31 cellular contexts compared by ENCODE assay signal in the genomic region with DNA sequence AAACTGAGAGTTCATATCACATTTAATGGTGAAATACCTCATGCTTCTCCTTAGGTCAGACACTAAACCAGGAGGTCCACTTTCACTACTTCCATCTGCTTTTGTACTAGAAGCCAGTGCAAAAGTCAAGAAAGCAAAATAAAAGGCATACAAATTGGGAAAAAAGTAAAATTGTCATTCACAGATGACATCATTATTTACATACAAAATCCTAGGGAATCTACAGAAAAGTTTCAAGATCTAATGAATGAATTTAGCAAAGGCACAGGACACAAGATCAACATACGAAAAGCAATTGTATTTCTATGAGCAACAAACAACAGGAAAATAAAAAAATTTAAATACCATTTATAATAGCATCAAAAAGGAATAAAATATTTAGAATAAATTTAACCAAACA.
"Had no signal": no experiment of that assay in that cellular context is flagged by ENCODE, and none has a peak within 500 bp of the region (broad histone marks: within the 10 kb centered on the region; RNA-seq: fewer than 3 reads in every experiment).

No MANE protein-coding gene starts in this region.

- H3K27ac Mint-ChIP-seq: natural killer cell treated with Interleukin-12 subunit alpha and Interleukin-12 subunit beta and Interleukin-15 and Interleukin-18, amount 100 ng/mL, for 72 hours; nephron progenitor cell; progenitor cell of endocrine pancreas; stimulated activated memory B cell treated with anti-CD40 and anti-IgM and Interleukin-4, amounts not matched to agents 10 μg/mL and 1 μg/mL and 100 μg/mL, for 72 hours; stimulated activated naive CD8-positive, alpha-beta T cell treated with anti-CD3 and anti-CD28 coated beads, Interleukin-15, amount 100 ng/mL, for 72 hours had no signal

- H3K9ac ChIP-seq: parathyroid adenoma had no signal

- H2AFZ ChIP-seq: parathyroid adenoma had no signal

- FAIRE-seq: urothelium cell line had no signal

- H3K4me3 Mint-ChIP-seq: naive thymus-derived CD8-positive, alpha-beta T cell; natural killer cell treated with Interleukin-12 subunit alpha and Interleukin-12 subunit beta and Interleukin-15 and Interleukin-18, amount 100 ng/mL, for 72 hours; nephron progenitor cell; neural crest cell; stimulated activated memory B cell treated with anti-CD40 and anti-IgM and Interleukin-4, amounts not matched to agents 10 μg/mL and 1 μg/mL and 100 μg/mL, for 72 hours; stimulated activated naive CD8-positive, alpha-beta T cell treated with anti-CD3 and anti-CD28 coated beads, Interleukin-15, amount 100 ng/mL, for 72 hours had no signal

- H3K4me3 ChIP-seq: ovary, psoas muscle, skin epidermis, smooth muscle cell, spleen, thoracic aorta, thyroid gland, tibial nerve, upper lobe of left lung, vagina had no signal

- H3K9me3 Mint-ChIP-seq: naive thymus-derived CD8-positive, alpha-beta T cell; natural killer cell treated with Interleukin-12 subunit alpha and Interleukin-12 subunit beta and Interleukin-15 and Interleukin-18, amount 100 ng/mL, for 72 hours; nephron progenitor cell; neural crest cell; stimulated activated memory B cell treated with anti-CD40 and anti-IgM and Interleukin-4, amounts not matched to agents 10 μg/mL and 1 μg/mL and 100 μg/mL, for 72 hours had no signal

- ATAC-seq: naive thymus-derived CD8-positive, alpha-beta T cell; natural killer cell treated with Interleukin-12 subunit alpha and Interleukin-12 subunit beta and Interleukin-15 and Interleukin-18, amount 100 ng/mL, for 72 hours; psoas muscle; right cardiac atrium; sciatic nerve; stimulated activated memory B cell treated with anti-CD40 and anti-IgM and Interleukin-4, amounts not matched to agents 10 μg/mL and 1 μg/mL and 100 μg/mL, for 72 hours; stimulated activated naive CD8-positive, alpha-beta T cell treated with anti-CD3 and anti-CD28 coated beads, Interleukin-15, amount 100 ng/mL, for 72 hours; stimulated activated naive CD8-positive, alpha-beta T cell treated with anti-CD3 and anti-CD28 coated beads, Interleukin-15, Interleukin-2, amounts not matched to agents 100 U/mL and 50 U/mL, for 24 hours had no signal

- H3K79me2 ChIP-seq: parathyroid adenoma had no signal

- H3K27ac ChIP-seq: ovary, parathyroid adenoma, psoas muscle, skin epidermis, spleen, thoracic aorta, thyroid gland, tibial nerve, upper lobe of left lung, vagina had no signal

- H3K4me1 ChIP-seq: parathyroid adenoma, spleen, tibial nerve, upper lobe of left lung had no signal

- H3K9me3 ChIP-seq: ovary, psoas muscle, spleen, thoracic aorta, thyroid gland, tibial nerve, upper lobe of left lung, vagina had no signal

- DNase-seq: naive thymus-derived CD8-positive, alpha-beta T cell; nephron progenitor cell; occipital lobe; ovary; posterior cingulate gyrus; psoas muscle; right cardiac atrium; spleen; stimulated activated CD4-positive, alpha-beta T cell treated with anti-CD3 and anti-CD28 coated beads, Interleukin-12 subunit alpha, Interleukin-12 subunit beta, amount 100 ng/mL, for 4 hours; stimulated activated CD4-positive, alpha-beta T cell treated with anti-CD3 and anti-CD28 coated beads, Interleukin-1b, Interleukin-23, amount 100 ng/mL, for 48 hours; stimulated activated CD4-positive, alpha-beta T cell treated with anti-CD3 and anti-CD28 coated beads, Interleukin-4, amount 100 ng/mL, for 1 hour; stimulated activated CD4-positive, alpha-beta T cell treated with anti-CD3 and anti-CD28 coated beads, Interleukin-4, amount 100 ng/mL, for 4 hours; stimulated activated CD8-positive, alpha-beta memory T cell treated with anti-CD3 and anti-CD28 coated beads, Interleukin-4, amount 100 ng/mL, for 48 hours; stimulated activated naive CD4-positive, alpha-beta T cell; stimulated activated naive CD8-positive, alpha-beta T cell treated with anti-CD3 and anti-CD28 coated beads, Interleukin-15, amount 100 ng/mL, for 72 hours; stimulated activated naive CD8-positive, alpha-beta T cell treated with anti-CD3 and anti-CD28 coated beads, Interleukin-15, Interleukin-2, amounts not matched to agents 100 U/mL and 50 U/mL, for 24 hours; thyroid gland; trophoblast cell; upper lobe of left lung had no signal

- H3K4me1 Mint-ChIP-seq: nephron progenitor cell; neural crest cell; stimulated activated naive CD8-positive, alpha-beta T cell treated with anti-CD3 and anti-CD28 coated beads, Interleukin-15, amount 100 ng/mL, for 72 hours had no signal

- H3K36me3 ChIP-seq: ovary, thyroid gland had no signal

- H3K27me3 Mint-ChIP-seq: naive thymus-derived CD8-positive, alpha-beta T cell; natural killer cell treated with Interleukin-12 subunit alpha and Interleukin-12 subunit beta and Interleukin-15 and Interleukin-18, amount 100 ng/mL, for 72 hours; progenitor cell of endocrine pancreas; stimulated activated memory B cell treated with anti-CD40 and anti-IgM and Interleukin-4, amounts not matched to agents 10 μg/mL and 1 μg/mL and 100 μg/mL, for 72 hours; stimulated activated naive CD8-positive, alpha-beta T cell treated with anti-CD3 and anti-CD28 coated beads, Interleukin-15, amount 100 ng/mL, for 72 hours had no signal

- H3K27me3 ChIP-seq: ovary, spleen, thyroid gland, tibial nerve, upper lobe of left lung, vagina had no signal

- H3K4me2 ChIP-seq: smooth muscle cell had no signal
